9 cellular contexts compared by ENCODE assay signal in the genomic region with DNA sequence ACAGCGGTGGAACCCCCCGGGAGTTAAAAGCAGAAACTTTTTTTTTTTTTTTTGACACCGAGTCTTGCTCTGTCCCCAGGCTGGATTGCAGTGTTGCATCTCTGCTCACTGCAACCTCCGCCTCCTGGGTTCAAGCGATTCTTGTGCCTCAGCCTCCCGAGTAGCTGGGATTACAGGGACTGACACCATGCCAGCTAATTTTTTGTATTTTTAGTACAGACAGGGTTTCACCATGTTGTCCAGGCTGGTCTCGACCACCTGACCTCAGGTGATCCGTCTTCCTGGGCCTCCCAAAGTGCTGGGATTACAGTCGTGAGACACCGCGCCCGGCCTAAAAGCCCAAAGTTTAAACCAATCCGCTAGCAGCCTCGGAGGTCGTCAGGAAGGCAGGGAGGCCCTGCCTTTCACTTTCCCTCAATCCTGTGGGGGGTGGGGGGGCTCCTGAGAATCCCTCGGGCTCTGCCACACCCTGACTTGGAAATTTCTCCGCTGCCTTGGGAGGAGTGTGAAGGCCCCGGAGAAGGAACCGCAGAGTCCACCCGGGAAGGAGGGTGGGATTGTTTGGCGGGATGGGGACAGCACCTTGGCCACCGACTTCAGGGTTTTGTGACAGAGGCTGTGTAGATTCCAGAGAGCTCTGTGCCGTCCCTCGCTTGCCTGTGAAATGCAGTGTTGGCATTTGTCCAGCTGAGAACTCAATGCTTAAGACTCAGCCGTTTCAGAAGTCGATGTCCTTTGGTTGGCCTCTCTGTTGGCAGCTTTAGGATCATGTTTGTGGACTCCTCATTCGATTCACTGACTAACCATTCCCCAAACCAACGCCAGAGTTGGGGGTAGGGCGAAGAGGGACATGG. TPM values are rescaled to one million over a fixed set of nuclear protein-coding genes. Genes with fewer than 3 reads are reported as not detected.
A peak's percentile ranks its signal among the peaks of the same experiment; 100 is the strongest.
DNase-seq lines count a peak whose midpoint lies in the region; ATAC-seq and TF ChIP-seq lines count a peak whose summit lies in the region.
"Had no signal": no experiment of that assay in that cellular context is flagged by ENCODE, and none has a peak within 500 bp of the region (broad histone marks: within the 10 kb centered on the region; RNA-seq: fewer than 3 reads in every experiment).

No MANE protein-coding gene starts in this region.

- H3K9ac ChIP-seq in mucosa of stomach (ENCODE audit: low read length) = peak overlapping the region; percentile 59

- peaks cover 31% of the 10 kb centered on the region for H3K4me1 ChIP-seq in mucosa of stomach (ENCODE audit: control insufficient read depth, insufficient read depth, low read length)
- H3K4me1 ChIP-seq in heart right ventricle = peaks cover 0 to 5% (median 0%) of the 10 kb centered on the region in 9 donors

- intact Hi-C loops in heart right ventricle (cut with DNase I) = no loop called here

- no peaks in the 10 kb centered on the region for H3K9me3 ChIP-seq in mucosa of stomach (ENCODE audit: control insufficient read depth, low read length)
- peaks cover 0 to 7% (median 0%) of the 10 kb centered on the region in 11 donors for H3K9me3 ChIP-seq in heart right ventricle

- no peaks in the 10 kb centered on the region for H3K36me3 Mint-ChIP-seq in endothelial cell (ENCODE audit: low read depth, unreplicated experiment)
- no peaks in the 10 kb centered on the region for H3K36me3 Mint-ChIP-seq in stimulated activated naive B cell treated with anti-CD40 and anti-IgM and Interleukin-4, amounts not matched to agents 10 μg/mL and 1 μg/mL and 100 μg/mL, for 72 hours
- H3K36me3 Mint-ChIP-seq: stimulated activated memory B cell treated with anti-CD40 and anti-IgM and Interleukin-4, amounts not matched to agents 10 μg/mL and 1 μg/mL and 100 μg/mL, for 72 hours had no signal

- ATAC-seq in HG02759 (IDR thresholded peaks at IDR 0.05; ENCODE audit: unreplicated experiment) (no peak), heart right ventricle (no peak)
- ATAC-seq in stimulated activated naive B cell treated with anti-CD40 and anti-IgM and Interleukin-4, amounts not matched to agents 10 μg/mL and 1 μg/mL and 100 μg/mL, for 72 hours (replicated peaks) = no peak
- ATAC-seq: stimulated activated memory B cell treated with anti-CD40 and anti-IgM and Interleukin-4, amounts not matched to agents 10 μg/mL and 1 μg/mL and 100 μg/mL, for 72 hours had no signal

- TF ChIP-seq CTCF in AG10803 (conservative IDR thresholded peaks at IDR 0.05; ENCODE audit: low read length) (no peak), endothelial cell (IDR thresholded peaks at IDR 0.05; ENCODE audit: unreplicated experiment) (no peak), heart right ventricle (IDR thresholded peaks at IDR 0.05) (no peak)

- H3K27ac Mint-ChIP-seq in endothelial cell (ENCODE audit: unreplicated experiment) = no peak overlapping the region
- no peak overlapping the region for H3K27ac Mint-ChIP-seq in stimulated activated naive B cell treated with anti-CD40 and anti-IgM and Interleukin-4, amounts not matched to agents 10 μg/mL and 1 μg/mL and 100 μg/mL, for 72 hours
- H3K27ac Mint-ChIP-seq: stimulated activated memory B cell treated with anti-CD40 and anti-IgM and Interleukin-4, amounts not matched to agents 10 μg/mL and 1 μg/mL and 100 μg/mL, for 72 hours had no signal

- 12 to 17% methylated on average over 29 of the region's 29 CpGs for WGBS in heart right ventricle, 2 donors

- peak overlapping the region; percentile 65 for H3K4me3 Mint-ChIP-seq in endothelial cell (ENCODE audit: unreplicated experiment)
- peak overlapping the region in 1 of 2 donors; percentile 83 for H3K4me3 Mint-ChIP-seq in stimulated activated naive B cell treated with anti-CD40 and anti-IgM and Interleukin-4, amounts not matched to agents 10 μg/mL and 1 μg/mL and 100 μg/mL, for 72 hours

- peaks cover 14% of the 10 kb centered on the region for H3K27me3 Mint-ChIP-seq in endothelial cell (ENCODE audit: unreplicated experiment)
- peaks cover 47 to 81% of the 10 kb centered on the region in 2 donors for H3K27me3 Mint-ChIP-seq in stimulated activated naive B cell treated with anti-CD40 and anti-IgM and Interleukin-4, amounts not matched to agents 10 μg/mL and 1 μg/mL and 100 μg/mL, for 72 hours

- H3K36me3 ChIP-seq in mucosa of stomach (ENCODE audit: control insufficient read depth, insufficient read depth, low read length) (no peaks in the 10 kb centered on the region), heart right ventricle (no peaks in the 10 kb centered on the region)

- H3K27ac ChIP-seq in heart right ventricle = no peak overlapping the region

- peak; percentile 78 for DNase-seq in AG10803 (ENCODE audit: low read depth)
- peak; percentile 49 for DNase-seq in LoVo (ENCODE audit: low spot score)
- DNase-seq in endothelial cell (ENCODE audit: low spot score) = no peak
- no peak for DNase-seq in stimulated activated naive B cell treated with anti-CD40 and anti-IgM and Interleukin-4, amounts not matched to agents 10 μg/mL and 1 μg/mL and 100 μg/mL, for 72 hours
- no peak for DNase-seq in pons (ENCODE audit: low spot score)
- no peak for DNase-seq in heart right ventricle

- H3K27me3 ChIP-seq in mucosa of stomach (ENCODE audit: control insufficient read depth, insufficient read depth, low read length) (peaks cover 5% of the 10 kb centered on the region), heart right ventricle (peaks cover 4 to 77% (median 67%) of the 10 kb centered on the region in 7 donors)

- H3K9me3 Mint-ChIP-seq in endothelial cell (ENCODE audit: unreplicated experiment) = no peaks in the 10 kb centered on the region
- H3K9me3 Mint-ChIP-seq in stimulated activated naive B cell treated with anti-CD40 and anti-IgM and Interleukin-4, amounts not matched to agents 10 μg/mL and 1 μg/mL and 100 μg/mL, for 72 hours = no peaks in the 10 kb centered on the region
- H3K9me3 Mint-ChIP-seq: stimulated activated memory B cell treated with anti-CD40 and anti-IgM and Interleukin-4, amounts not matched to agents 10 μg/mL and 1 μg/mL and 100 μg/mL, for 72 hours had no signal

- H3K4me3 ChIP-seq in AG10803 (ENCODE audit: low read length) = no peak overlapping the region
- H3K4me3 ChIP-seq in mucosa of stomach (ENCODE audit: low read length) = peak overlapping the region; percentile 36
- no peak overlapping the region for H3K4me3 ChIP-seq in heart right ventricle

- peaks cover 4% of the 10 kb centered on the region for H3K4me1 Mint-ChIP-seq in endothelial cell (ENCODE audit: unreplicated experiment)
- peaks cover 2 to 10% of the 10 kb centered on the region in 2 donors for H3K4me1 Mint-ChIP-seq in stimulated activated naive B cell treated with anti-CD40 and anti-IgM and Interleukin-4, amounts not matched to agents 10 μg/mL and 1 μg/mL and 100 μg/mL, for 72 hours

RNA-seq across cellular contexts. Expression of a gene that starts 1.0 kb away (rescaled TPM):
- 0.80 TPM for total RNA-seq in endothelial cell (ENCODE audit: unreplicated experiment)
- under 1 TPM in 5 of 10 donors, not detected in 5; 0.30 to 0.53 (median 0.40) TPM for total RNA-seq in heart right ventricle
- polyA plus RNA-seq in heart right ventricle = under 1 TPM; 0.17 to 0.22 TPM

RNA-seq across cellular contexts. Expression of a gene that starts 51.4 kb away (rescaled TPM):
- total RNA-seq in endothelial cell (ENCODE audit: unreplicated experiment) (40.5 TPM), heart right ventricle (1 to 10 TPM in 9 of 10 donors, under 1 TPM in 1; 0.96 to 4.8 (median 2.9) TPM)
- 1 to 10 TPM; 2.8 to 3.4 TPM for polyA plus RNA-seq in heart right ventricle

Comparison
In these comparisons a context has a peak if more than half of its experiments do, and no peak if none do; other contexts are left out.
1. DNase-seq: peak in AG10803 (single experiment) and LoVo (single experiment); none in endothelial cell (single experiment), stimulated activated naive B cell treated with anti-CD40 and anti-IgM and Interleukin-4, amounts not matched to agents 10 μg/mL and 1 μg/mL and 100 μg/mL, for 72 hours (single experiment), pons (single experiment) and heart right ventricle (0 of 2).